2 cellular contexts compared by ENCODE assay signal in genomic region chr6:106256201-106256968, GRCh38.
TF ChIP-seq lines count a peak whose summit lies in the region.

No MANE protein-coding gene starts in this region.

TF ChIP-seq in HEK293, 187 proteins besides CTCF, POLR2A, EP300 and RAD21 (continued from another document):
- TF ChIP-seq ZNF148 (tag by site-specific recombination; IDR thresholded peaks at IDR 0.05; ENCODE audit: borderline replicate concordance): no peak
- TF ChIP-seq ZNF121 (tag by site-specific recombination; IDR thresholded peaks at IDR 0.05): no peak
- TF ChIP-seq, protein P1, sequence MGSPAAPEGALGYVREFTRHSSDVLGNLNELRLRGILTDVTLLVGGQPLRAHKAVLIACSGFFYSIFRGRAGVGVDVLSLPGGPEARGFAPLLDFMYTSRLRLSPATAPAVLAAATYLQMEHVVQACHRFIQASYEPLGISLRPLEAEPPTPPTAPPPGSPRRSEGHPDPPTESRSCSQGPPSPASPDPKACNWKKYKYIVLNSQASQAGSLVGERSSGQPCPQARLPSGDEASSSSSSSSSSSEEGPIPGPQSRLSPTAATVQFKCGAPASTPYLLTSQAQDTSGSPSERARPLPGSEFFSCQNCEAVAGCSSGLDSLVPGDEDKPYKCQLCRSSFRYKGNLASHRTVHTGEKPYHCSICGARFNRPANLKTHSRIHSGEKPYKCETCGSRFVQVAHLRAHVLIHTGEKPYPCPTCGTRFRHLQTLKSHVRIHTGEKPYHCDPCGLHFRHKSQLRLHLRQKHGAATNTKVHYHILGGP (tag by site-specific recombination; IDR thresholded peaks at IDR 0.05): peak; percentile 74
- no peak for TF ChIP-seq ZNF362 (tag by site-specific recombination; IDR thresholded peaks at IDR 0.05)

TF ChIP-seq in SK-N-SH, 30 proteins besides CTCF, POLR2A, EP300 and RAD21 (continued from another document):
- TF ChIP-seq USF1 (IDR thresholded peaks at IDR 0.05; ENCODE audit: borderline replicate concordance, low read depth) (no peak), RXRA (IDR thresholded peaks at IDR 0.05; ENCODE audit: borderline replicate concordance, low read depth) (no peak), CHD2 (IDR thresholded peaks at IDR 0.05; ENCODE audit: low read length, partially characterized antibody) (peak; percentile 36), SMC3 (IDR thresholded peaks at IDR 0.05; ENCODE audit: low read depth, low read length) (no peak), GABPA (IDR thresholded peaks at IDR 0.05; ENCODE audit: low read depth) (no peak), REST (IDR thresholded peaks at IDR 0.05; ENCODE audit: low read depth, low read length) (no peak), FOXM1 (IDR thresholded peaks at IDR 0.05; ENCODE audit: low read depth) (0 out of 2 replicates have a peak, but pooled peaks have one; percentile 56), TEAD4 (IDR thresholded peaks at IDR 0.05; ENCODE audit: borderline replicate concordance, insufficient read depth) (peak; percentile 36; the same call in 1 of the 2 replicates), YY1 (IDR thresholded peaks at IDR 0.05; ENCODE audit: low read depth) (no peak), GATA2 (CRISPR knock-in tag; IDR thresholded peaks at IDR 0.05) (no peak)
- TF ChIP-seq, protein P2, sequence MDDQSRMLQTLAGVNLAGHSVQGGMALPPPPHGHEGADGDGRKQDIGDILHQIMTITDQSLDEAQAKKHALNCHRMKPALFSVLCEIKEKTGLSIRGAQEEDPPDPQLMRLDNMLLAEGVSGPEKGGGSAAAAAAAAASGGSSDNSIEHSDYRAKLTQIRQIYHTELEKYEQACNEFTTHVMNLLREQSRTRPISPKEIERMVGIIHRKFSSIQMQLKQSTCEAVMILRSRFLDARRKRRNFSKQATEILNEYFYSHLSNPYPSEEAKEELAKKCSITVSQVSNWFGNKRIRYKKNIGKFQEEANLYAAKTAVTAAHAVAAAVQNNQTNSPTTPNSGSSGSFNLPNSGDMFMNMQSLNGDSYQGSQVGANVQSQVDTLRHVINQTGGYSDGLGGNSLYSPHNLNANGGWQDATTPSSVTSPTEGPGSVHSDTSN (IDR thresholded peaks at IDR 0.05): no peak; the same call in 1 of the 2 replicates
- TF ChIP-seq, protein P3, sequence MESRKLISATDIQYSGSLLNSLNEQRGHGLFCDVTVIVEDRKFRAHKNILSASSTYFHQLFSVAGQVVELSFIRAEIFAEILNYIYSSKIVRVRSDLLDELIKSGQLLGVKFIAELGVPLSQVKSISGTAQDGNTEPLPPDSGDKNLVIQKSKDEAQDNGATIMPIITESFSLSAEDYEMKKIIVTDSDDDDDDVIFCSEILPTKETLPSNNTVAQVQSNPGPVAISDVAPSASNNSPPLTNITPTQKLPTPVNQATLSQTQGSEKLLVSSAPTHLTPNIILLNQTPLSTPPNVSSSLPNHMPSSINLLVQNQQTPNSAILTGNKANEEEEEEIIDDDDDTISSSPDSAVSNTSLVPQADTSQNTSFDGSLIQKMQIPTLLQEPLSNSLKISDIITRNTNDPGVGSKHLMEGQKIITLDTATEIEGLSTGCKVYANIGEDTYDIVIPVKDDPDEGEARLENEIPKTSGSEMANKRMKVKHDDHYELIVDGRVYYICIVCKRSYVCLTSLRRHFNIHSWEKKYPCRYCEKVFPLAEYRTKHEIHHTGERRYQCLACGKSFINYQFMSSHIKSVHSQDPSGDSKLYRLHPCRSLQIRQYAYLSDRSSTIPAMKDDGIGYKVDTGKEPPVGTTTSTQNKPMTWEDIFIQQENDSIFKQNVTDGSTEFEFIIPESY (IDR thresholded peaks at IDR 0.05; ENCODE audit: borderline replicate concordance, low read depth): no peak
